Comparison of ENCODE assay signal across 12 cellular contexts in the genomic region with DNA sequence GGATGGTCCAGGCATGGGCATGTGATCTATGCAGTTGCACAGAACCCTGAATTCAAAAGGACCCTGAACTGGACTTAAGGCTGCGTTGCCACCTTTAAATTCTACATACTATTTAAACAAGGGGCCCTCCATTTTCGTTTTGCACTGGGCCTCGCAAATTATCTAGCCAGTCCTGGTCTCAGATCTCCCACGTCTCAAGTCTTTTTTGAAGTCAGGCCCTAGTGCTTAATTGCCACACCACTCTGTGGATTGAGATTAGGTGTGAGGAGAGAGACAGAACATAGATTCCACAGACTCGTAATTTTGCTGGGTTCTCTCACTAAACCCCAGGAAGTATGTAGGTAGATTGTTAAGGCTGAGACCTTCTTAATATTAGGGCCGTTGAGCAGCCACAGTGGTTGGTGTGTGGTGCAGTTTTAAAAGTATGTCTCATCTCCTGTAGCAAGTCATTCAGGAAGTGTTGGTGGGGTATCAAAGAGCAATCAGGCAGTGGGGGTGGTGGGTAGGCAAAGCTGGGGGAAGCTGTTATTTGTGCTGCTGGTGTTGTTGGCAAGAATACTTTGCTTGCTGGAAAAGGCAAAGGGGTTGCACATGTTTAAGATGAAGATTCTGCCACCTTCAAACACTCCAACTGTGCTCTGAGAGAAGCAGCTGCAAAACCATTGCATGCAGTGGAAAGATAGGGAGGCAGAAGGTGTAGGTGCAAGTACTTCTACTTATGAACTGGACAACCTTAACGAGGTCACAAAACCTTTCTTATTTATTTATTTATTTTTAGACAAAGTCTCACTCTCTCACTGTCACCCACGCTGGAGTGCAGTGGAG. TPM values are rescaled to one million over a fixed set of nuclear protein-coding genes. Genes with fewer than 3 reads are reported as not detected.
DNase-seq lines count a peak whose midpoint lies in the region; ATAC-seq and TF ChIP-seq lines count a peak whose summit lies in the region.
"Had no signal": no experiment of that assay in that cellular context is flagged by ENCODE, and none has a peak within 500 bp of the region (broad histone marks: within the 10 kb centered on the region; RNA-seq: fewer than 3 reads in every experiment).

No MANE protein-coding gene starts in this region.

- peaks cover 0 to 8% (median 0%) of the 10 kb centered on the region in 7 donors for H3K9me3 Mint-ChIP-seq in CD4-positive, CD25-positive, alpha-beta regulatory T cell
- H3K9me3 Mint-ChIP-seq in type B pancreatic cell: no peaks in the 10 kb centered on the region

- peaks cover 91% of the 10 kb centered on the region for H3K4me1 ChIP-seq in CD4-positive, CD25-positive, alpha-beta regulatory T cell (ENCODE audit: control insufficient read depth, insufficient read depth, low read length, poor library complexity, severe bottlenecking)
- H3K4me1 ChIP-seq in spleen (peaks cover 11 to 94% (median 62%) of the 10 kb centered on the region in 6 donors), hepatocyte (ENCODE audit: insufficient read depth) (no peaks in the 10 kb centered on the region), sigmoid colon (no peaks in the 10 kb centered on the region)
- H3K4me1 ChIP-seq: HAP-1 had no signal

- H3K4me3 ChIP-seq in CD4-positive, CD25-positive, alpha-beta regulatory T cell (ENCODE audit: low read depth, low read length): peak overlapping the region; percentile 70
- H3K4me3 ChIP-seq in spleen (peak overlapping the region in 1 of 8 donors; percentile 9), hepatocyte (no peak overlapping the region), sigmoid colon (no peak overlapping the region)
- H3K4me3 ChIP-seq: HAP-1 had no signal

- H3K4me1 Mint-ChIP-seq in CD4-positive, CD25-positive, alpha-beta regulatory T cell: peaks cover 35 to 97% (median 72%) of the 10 kb centered on the region in 4 donors
- H3K4me1 Mint-ChIP-seq in type B pancreatic cell (ENCODE audit: unreplicated experiment): no peaks in the 10 kb centered on the region

- intact Hi-C loops in spleen (cut with DNase I; ENCODE audit: low total_unique reads): no loop called here
- intact Hi-C loops in sigmoid colon (cut with DNase I): no loop called here

- no peaks in the 10 kb centered on the region for H4K20me1 ChIP-seq in hepatocyte (ENCODE audit: insufficient read depth, poor library complexity, severe bottlenecking)

- 20 to 47% (median 32%) methylated on average over 8 of the region's 8 CpGs for WGBS in spleen, 5 donors
- 78% methylated on average over 8 of the region's 8 CpGs for WGBS in hepatocyte (ENCODE audit: low lambda C conversion rate, missing lambda C conversion rate)
- 43 to 68% methylated on average over 8 of the region's 8 CpGs for WGBS in sigmoid colon, 2 donors

- H3K79me2 ChIP-seq in hepatocyte: no peaks in the 10 kb centered on the region

- H3K36me3 Mint-ChIP-seq in CD4-positive, CD25-positive, alpha-beta regulatory T cell: peaks cover 33% of the 10 kb centered on the region
- H3K36me3 Mint-ChIP-seq in type B pancreatic cell: no peaks in the 10 kb centered on the region

- ATAC-seq in CD4-positive, CD25-positive, alpha-beta regulatory T cell (ENCODE audit: low read depth in 2 of 2): peak; percentile 92 to 93

- H3K27me3 Mint-ChIP-seq in CD4-positive, CD25-positive, alpha-beta regulatory T cell: no peaks in the 10 kb centered on the region
- peaks cover 25% of the 10 kb centered on the region for H3K27me3 Mint-ChIP-seq in type B pancreatic cell

- H3K9me2 ChIP-seq in hepatocyte (replicated peaks; ENCODE audit: insufficient read depth): no peaks in the 10 kb centered on the region

- H3K36me3 ChIP-seq in CD4-positive, CD25-positive, alpha-beta regulatory T cell (ENCODE audit: control insufficient read depth, insufficient read depth, low read length): peaks cover 19% of the 10 kb centered on the region
- peaks cover 0 to 33% (median 0%) of the 10 kb centered on the region in 6 donors for H3K36me3 ChIP-seq in spleen
- H3K36me3 ChIP-seq in hepatocyte (replicated peaks; ENCODE audit: insufficient read depth, low read depth): no peaks in the 10 kb centered on the region
- no peaks in the 10 kb centered on the region for H3K36me3 ChIP-seq in sigmoid colon
- H3K36me3 ChIP-seq: HAP-1 had no signal

- DNase-seq in CD4-positive, CD25-positive, alpha-beta regulatory T cell: peak; percentile 43 to 86 (median 68)
- DNase-seq in NAMALWA (ENCODE audit: low spot score) (peak; percentile 21), spleen (no peak), hepatocyte (ENCODE audit: low spot score) (no peak), sigmoid colon (no peak), type B pancreatic cell (ENCODE audit: extremely low spot score, unreplicated experiment) (no peak), kidney glomerular epithelial cell (lab: John Stamatoyannopoulos, UW) (no peak)
- DNase-seq in activated T-cell treated with anti-CD3 and anti-CD28 coated beads, Interleukin-2, amount 50 U/mL, for 1 hour: peak; percentile 63
- DNase-seq: occipital lobe had no signal

- no peaks in the 10 kb centered on the region for H3K27me3 ChIP-seq in CD4-positive, CD25-positive, alpha-beta regulatory T cell (ENCODE audit: control insufficient read depth, insufficient read depth, low read length)
- H3K27me3 ChIP-seq in spleen (replicated peaks in 1 of 7) (no peaks in the 10 kb centered on the region), hepatocyte (no peaks in the 10 kb centered on the region), sigmoid colon (no peaks in the 10 kb centered on the region)

- H3K4me3 Mint-ChIP-seq in CD4-positive, CD25-positive, alpha-beta regulatory T cell: peak overlapping the region; percentile 18 to 75 (median 60)
- no peak overlapping the region for H3K4me3 Mint-ChIP-seq in type B pancreatic cell

- peaks cover 0 to 4% of the 10 kb centered on the region in 2 experiments for H3K9me3 ChIP-seq in CD4-positive, CD25-positive, alpha-beta regulatory T cell (ENCODE audit: control insufficient read depth in 2 of 2, low read length in 2 of 2)
- peaks cover 0 to 7% (median 4%) of the 10 kb centered on the region in 8 donors for H3K9me3 ChIP-seq in spleen
- peaks cover under 1% of the 10 kb centered on the region for H3K9me3 ChIP-seq in hepatocyte (ENCODE audit: low read depth)
- peaks cover 0 to 4% (median 0%) of the 10 kb centered on the region in 4 donors for H3K9me3 ChIP-seq in sigmoid colon
- H3K9me3 ChIP-seq: HAP-1 had no signal

- peak overlapping the region; percentile 84 for H3K27ac ChIP-seq in CD4-positive, CD25-positive, alpha-beta regulatory T cell (ENCODE audit: insufficient read depth, low read length, poor library complexity, severe bottlenecking)
- H3K27ac ChIP-seq in spleen (peak overlapping the region; percentile 33 to 89 (median 71)), hepatocyte (no peak overlapping the region), sigmoid colon (no peak overlapping the region)

- H2AFZ ChIP-seq in hepatocyte: no peak overlapping the region

- H3K27ac Mint-ChIP-seq in CD4-positive, CD25-positive, alpha-beta regulatory T cell: peak overlapping the region; percentile 86 to 99 (median 95)
- H3K27ac Mint-ChIP-seq in type B pancreatic cell: no peak overlapping the region

- no peak overlapping the region for H3K4me2 ChIP-seq in hepatocyte

- TF ChIP-seq POLR2A in spleen (IDR thresholded peaks at IDR 0.05) (no peak), sigmoid colon (IDR thresholded peaks at IDR 0.05) (no peak)

- no peak for TF ChIP-seq EP300 in sigmoid colon (IDR thresholded peaks at IDR 0.05)

- TF ChIP-seq CTCF in spleen (IDR thresholded peaks at IDR 0.05 in 8 of 11, conservative IDR thresholded peaks at IDR 0.05 in 3 of 11): no peak
- TF ChIP-seq CTCF in hepatocyte (IDR thresholded peaks at IDR 0.05; ENCODE audit: poor library complexity): no peak
- TF ChIP-seq CTCF in sigmoid colon (IDR thresholded peaks at IDR 0.05): no peak
- TF ChIP-seq CTCF in type B pancreatic cell (conservative IDR thresholded peaks at IDR 0.05): no peak

RNA-seq across cellular contexts. Expression of a gene that starts 11.2 kb away (rescaled TPM):
- total RNA-seq in CD4-positive, CD25-positive, alpha-beta regulatory T cell: 135 TPM
- 10 to 100 TPM; 20.7 to 36.4 (median 27.1) TPM for polyA plus RNA-seq in CD4-positive, CD25-positive, alpha-beta regulatory T cell
- total RNA-seq in spleen (10 to 100 TPM; 50.3 to 76.1 (median 62.5) TPM), hepatocyte (0.23 and 0.60 TPM in 2 replicates), sigmoid colon (1 to 10 TPM; 2.2 to 7.5 (median 3.3) TPM), type B pancreatic cell (ENCODE audit: low replicate concordance) (not detected in 2 replicates)
- polyA plus RNA-seq in spleen (10 to 100 TPM in 1 of 3 donors, 1 to 10 TPM in 2; 4.7 to 10.9 (median 5.4) TPM), hepatocyte (0.74 TPM in 1 of 2 replicates, not detected in the other), sigmoid colon (1 to 10 TPM in 2 of 3 donors, under 1 TPM in 1; 0.60 to 5.5 (median 3.2) TPM)
- total RNA-seq: endothelial cell of umbilical vein had no signal
- polyA plus RNA-seq: BJ, endothelial cell of umbilical vein had no signal

RNA-seq across cellular contexts. Expression of a gene that starts 45.0 kb away (rescaled TPM):
- 60.0 TPM for total RNA-seq in CD4-positive, CD25-positive, alpha-beta regulatory T cell
- polyA plus RNA-seq in CD4-positive, CD25-positive, alpha-beta regulatory T cell: 100 to 1,000 TPM; 122 to 163 (median 141) TPM
- total RNA-seq in spleen (10 to 100 TPM; 21.5 to 52.4 (median 36.1) TPM), hepatocyte (not detected in 2 replicates), sigmoid colon (1 to 10 TPM in 2 of 4 donors, under 1 TPM in 1, not detected in 1; 0.41 to 1.2 (median 1.1) TPM), type B pancreatic cell (ENCODE audit: low replicate concordance) (not detected in 2 replicates)
- polyA plus RNA-seq in spleen (10 to 100 TPM; 35.2 to 38.5 (median 37.0) TPM), hepatocyte (not detected in 2 replicates), sigmoid colon (10 to 100 TPM in 1 of 3 donors, 1 to 10 TPM in 1, under 1 TPM in 1; 0.60 to 15.2 (median 1.4) TPM)
- total RNA-seq: endothelial cell of umbilical vein, occipital lobe had no signal
- polyA plus RNA-seq: BJ, endothelial cell of umbilical vein had no signal

Comparison
In these comparisons a context has a peak if more than half of its experiments do, and no peak if none do; other contexts are left out.
1. DNase-seq: peak in CD4-positive, CD25-positive, alpha-beta regulatory T cell (3 of 3), NAMALWA (single experiment) and activated T-cell treated with anti-CD3 and anti-CD28 coated beads, Interleukin-2, amount 50 U/mL, for 1 hour (single experiment); none in spleen (single experiment), hepatocyte (single experiment), sigmoid colon (single experiment), type B pancreatic cell (single experiment) and kidney glomerular epithelial cell (single experiment).
2. H3K27ac ChIP-seq: peak in CD4-positive, CD25-positive, alpha-beta regulatory T cell (single experiment) and spleen (8 of 8); none in hepatocyte (single experiment) and sigmoid colon (0 of 4).
3. RNA of a gene that starts 11.2 kb away (total RNA-seq): 135 TPM in CD4-positive, CD25-positive, alpha-beta regulatory T cell (single experiment) and 50.3 to 76.1 TPM in spleen; 2.2 to 7.5 TPM in sigmoid colon, 0.23 to 0.60 TPM in hepatocyte and not detected in type B pancreatic cell; every median in the first group is over 4 times any median in the second.
4. RNA of a gene that starts 45.0 kb away (total RNA-seq): 60.0 TPM in CD4-positive, CD25-positive, alpha-beta regulatory T cell (single experiment) and 21.5 to 52.4 TPM in spleen; 0.41 to 1.2 TPM in sigmoid colon, not detected in hepatocyte and not detected in type B pancreatic cell; every median in the first group is over 10 times any median in the second.